9 cellular contexts compared by ENCODE assay signal in the genomic region with DNA sequence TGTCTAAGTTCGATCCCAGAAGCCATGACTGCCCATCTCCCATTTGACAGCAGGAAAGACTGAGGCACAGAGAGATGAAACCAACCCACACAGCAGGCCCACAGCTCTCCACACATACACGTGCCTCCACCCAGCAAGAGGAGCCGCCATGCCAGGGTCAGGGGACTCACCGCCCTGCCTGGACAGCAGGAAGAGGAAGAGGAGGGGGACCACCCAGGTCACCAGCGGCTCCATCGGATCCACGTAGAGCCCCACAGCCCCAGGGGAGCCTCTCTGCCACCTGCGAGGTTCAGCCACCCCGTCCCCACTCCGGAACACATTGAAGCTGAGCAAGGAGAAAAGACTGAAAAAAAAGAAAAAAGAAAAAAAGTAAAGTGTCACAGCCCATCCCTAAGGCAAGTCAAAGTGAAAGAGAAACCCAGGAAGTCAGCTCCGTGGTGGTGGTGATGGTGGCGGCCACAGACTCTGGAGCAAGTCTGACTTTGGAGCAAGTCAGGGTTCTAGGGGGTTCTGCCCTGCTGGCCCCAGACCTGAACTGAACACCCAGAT. TPM values are rescaled to one million over a fixed set of nuclear protein-coding genes. Genes with fewer than 3 reads are reported as not detected.
DNase-seq lines count a peak whose midpoint lies in the region; ATAC-seq and TF ChIP-seq lines count a peak whose summit lies in the region.
"Had no signal": no experiment of that assay in that cellular context is flagged by ENCODE, and none has a peak within 500 bp of the region (broad histone marks: within the 10 kb centered on the region; RNA-seq: fewer than 3 reads in every experiment).

IL12RB1 (minus strand) TSS at position 345 of the 549 bp plus-strand sequence; CDS start at position 234, 111 bp downstream.

- H3K27me3 ChIP-seq in IMR-90 (ENCODE audit: control insufficient read depth, insufficient read depth, low read length) = peaks cover 11% of the 10 kb centered on the region
- peaks cover 41% of the 10 kb centered on the region for H3K27me3 ChIP-seq in left ventricle myocardium inferior (ENCODE audit: low read depth)
- H3K27me3 ChIP-seq in trophoblast cell (ENCODE audit: insufficient read depth, low read length) = no peaks in the 10 kb centered on the region

- H2AFZ ChIP-seq in IMR-90 (replicated peaks; ENCODE audit: low read length, poor library complexity) (peak within 1 kb of the TSS; percentile 84), trophoblast cell (ENCODE audit: insufficient read depth, low read length, poor library complexity) (no peak within 1 kb of the TSS)

- H3K4ac ChIP-seq in IMR-90 (ENCODE audit: low read depth, low read length) (no peak within 1 kb of the TSS; the same call in 1 of the 2 replicates), trophoblast cell (ENCODE audit: low read depth, low read length) (no peak within 1 kb of the TSS)

- H3K14ac ChIP-seq in IMR-90 (replicated peaks; ENCODE audit: low read depth, low read length) = no peak within 1 kb of the TSS; the same call in 1 of the 2 replicates
- no peak within 1 kb of the TSS for H3K14ac ChIP-seq in trophoblast cell (ENCODE audit: low read length)

- H3K27ac Mint-ChIP-seq in stimulated activated memory B cell treated with anti-CD40 and anti-IgM and Interleukin-4, amounts not matched to agents 10 μg/mL and 1 μg/mL and 100 μg/mL, for 72 hours = peak within 1 kb of the TSS; percentile 96

- TF ChIP-seq POLR2A in IMR-90 (IDR thresholded peaks at IDR 0.05; ENCODE audit: low read depth, low read length) = no peak

- no peaks in the 10 kb centered on the region for H3K9me1 ChIP-seq in IMR-90 (ENCODE audit: insufficient read depth, low read length)

- no peaks in the 10 kb centered on the region for H3K4me1 ChIP-seq in IMR-90 (ENCODE audit: control insufficient read depth, insufficient read depth, low read length)
- H3K4me1 ChIP-seq in left ventricle myocardium inferior = no peaks in the 10 kb centered on the region
- H3K4me1 ChIP-seq in trophoblast cell (ENCODE audit: control insufficient read depth in 1 of 2, insufficient read depth in 2 of 2, low read length in 2 of 2) = no peaks in the 10 kb centered on the region

- H3K9me3 ChIP-seq in IMR-90 (ENCODE audit: control insufficient read depth, insufficient read depth, low read length) = no peaks in the 10 kb centered on the region
- no peaks in the 10 kb centered on the region for H3K9me3 ChIP-seq in left ventricle myocardium inferior (replicated peaks)
- peaks cover 2% of the 10 kb centered on the region for H3K9me3 ChIP-seq in trophoblast cell (ENCODE audit: insufficient read depth, low read depth, low read length)

- peak; percentile 43 for ATAC-seq in IMR-90 (ENCODE audit: low read depth)
- ATAC-seq in stimulated activated memory B cell treated with anti-CD40 and anti-IgM and Interleukin-4, amounts not matched to agents 10 μg/mL and 1 μg/mL and 100 μg/mL, for 72 hours = peak; percentile 72

- peak within 1 kb of the TSS in 1 of 2 experiments; percentile 48; a peak in 1 of 4 replicates for H4K8ac ChIP-seq in IMR-90 (ENCODE audit: low read depth in 2 of 2, low read length in 2 of 2)
- H4K8ac ChIP-seq in trophoblast cell (ENCODE audit: low read depth, low read length) = no peak within 1 kb of the TSS

- no peak within 1 kb of the TSS for H2AK9ac ChIP-seq in IMR-90 (replicated peaks; ENCODE audit: low read depth, low read length, poor library complexity)

- no peaks in the 10 kb centered on the region for H3K79me2 ChIP-seq in trophoblast cell (ENCODE audit: control insufficient read depth, insufficient read depth, low read length, poor library complexity)

- H3K79me1 ChIP-seq in IMR-90 (ENCODE audit: low read depth in 1 of 2, low read length in 2 of 2) (no peaks in the 10 kb centered on the region), trophoblast cell (ENCODE audit: low read length) (no peaks in the 10 kb centered on the region)

- POLR2A ChIA-PET in IMR-90 (lab: Charles Lee; ENCODE audit: unreplicated experiment) = no interaction called here

- H3K27me3 Mint-ChIP-seq in stimulated activated memory B cell treated with anti-CD40 and anti-IgM and Interleukin-4, amounts not matched to agents 10 μg/mL and 1 μg/mL and 100 μg/mL, for 72 hours = no peaks in the 10 kb centered on the region

- no peak within 1 kb of the TSS for H3K56ac ChIP-seq in IMR-90 (ENCODE audit: extremely low read depth, insufficient read depth, low read length)

- no peak within 1 kb of the TSS for H2BK15ac ChIP-seq in IMR-90 (ENCODE audit: low read depth, low read length)

- no peaks in the 10 kb centered on the region for H4K20me1 ChIP-seq in IMR-90 (ENCODE audit: insufficient read depth, low read length)

- no peak within 1 kb of the TSS for H3K9ac ChIP-seq in IMR-90 (ENCODE audit: low read depth, low read length)
- H3K9ac ChIP-seq in trophoblast cell (ENCODE audit: low read length) = no peak within 1 kb of the TSS

- H3K23ac ChIP-seq in IMR-90 (ENCODE audit: low read depth, low read length) (no peak within 1 kb of the TSS), trophoblast cell (ENCODE audit: low read length) (no peak within 1 kb of the TSS)

- H2BK5ac ChIP-seq in IMR-90 (ENCODE audit: low read depth, low read length, poor library complexity, severe bottlenecking) (no peak within 1 kb of the TSS), trophoblast cell (ENCODE audit: low read depth, low read length, poor library complexity) (no peak within 1 kb of the TSS)

- peaks cover 38% of the 10 kb centered on the region for H3K36me3 Mint-ChIP-seq in stimulated activated memory B cell treated with anti-CD40 and anti-IgM and Interleukin-4, amounts not matched to agents 10 μg/mL and 1 μg/mL and 100 μg/mL, for 72 hours

- WGBS in IMR-90 (ENCODE audit: extremely low coverage in 2 of 2, insufficient read length in 1 of 2), 2 experiments = 63% methylated on average over 2 of the region's 12 CpGs; no CpG with 5 or more reads in 1 of the 2 experiments
- no CpG with 5 or more reads among the region's 12 CpGs for WGBS in trophoblast cell (ENCODE audit: extremely low coverage, insufficient coverage, insufficient read length)

- peak within 1 kb of the TSS; percentile 89 for H3K4me3 Mint-ChIP-seq in stimulated activated memory B cell treated with anti-CD40 and anti-IgM and Interleukin-4, amounts not matched to agents 10 μg/mL and 1 μg/mL and 100 μg/mL, for 72 hours

- no peak within 1 kb of the TSS; the same call in 1 of the 2 replicates for H3K18ac ChIP-seq in IMR-90 (ENCODE audit: low read depth, low read length)
- no peak within 1 kb of the TSS for H3K18ac ChIP-seq in trophoblast cell (ENCODE audit: low read length)

- H3K9me3 Mint-ChIP-seq in stimulated activated memory B cell treated with anti-CD40 and anti-IgM and Interleukin-4, amounts not matched to agents 10 μg/mL and 1 μg/mL and 100 μg/mL, for 72 hours = peaks cover 12% of the 10 kb centered on the region

- H3K4me2 ChIP-seq in IMR-90 (ENCODE audit: low read depth, low read length) (peak within 1 kb of the TSS; percentile 65), trophoblast cell (ENCODE audit: low read length) (no peak within 1 kb of the TSS)

- BruUV-seq in IMR-90 (replicated peaks; lab: Mats Ljungman, UMichigan) = no TSS peak

- H3K27ac ChIP-seq in IMR-90 (ENCODE audit: insufficient read depth, low read length) = no peak within 1 kb of the TSS
- no peak within 1 kb of the TSS for H3K27ac ChIP-seq in left ventricle myocardium inferior (replicated peaks)
- H3K27ac ChIP-seq in trophoblast cell (ENCODE audit: low read depth, low read length) = no peak within 1 kb of the TSS

- no peak within 1 kb of the TSS for H2BK12ac ChIP-seq in trophoblast cell (ENCODE audit: low read length)

- in situ Hi-C loops in IMR-90 (cut with MboI; ENCODE audit: low sequenced_read_pairs) = no loop called here

- DNase-seq in IMR-90 (no peak), left ventricle myocardium inferior (no peak), trophoblast cell (no peak), DMS153 (lab: John Stamatoyannopoulos, UW) (no peak), NCI-H1417 (lab: John Stamatoyannopoulos, UW) (no peak), HT-29 (ENCODE audit: low spot score) (no peak)
- peak; percentile 62 to 69 for DNase-seq in activated CD4-positive, alpha-beta T cell treated with anti-CD3 and anti-CD28 coated beads, Interleukin-2, amount 50 U/mL, for 48 hours
- DNase-seq: left cardiac atrium had no signal

- H2BK20ac ChIP-seq in IMR-90 (ENCODE audit: low read depth, low read length) = no peak within 1 kb of the TSS

- H2AK5ac ChIP-seq in IMR-90 (ENCODE audit: low read depth, low read length) (no peak within 1 kb of the TSS), trophoblast cell (ENCODE audit: low read length) (no peak within 1 kb of the TSS)

- no peaks in the 10 kb centered on the region for H3K36me3 ChIP-seq in IMR-90 (ENCODE audit: control insufficient read depth, insufficient read depth, low read length)
- no peaks in the 10 kb centered on the region for H3K36me3 ChIP-seq in left ventricle myocardium inferior
- no peaks in the 10 kb centered on the region for H3K36me3 ChIP-seq in trophoblast cell (ENCODE audit: control insufficient read depth in 1 of 2, insufficient read depth in 2 of 2, low read length in 2 of 2)

- peaks cover 67% of the 10 kb centered on the region for H3K4me1 Mint-ChIP-seq in stimulated activated memory B cell treated with anti-CD40 and anti-IgM and Interleukin-4, amounts not matched to agents 10 μg/mL and 1 μg/mL and 100 μg/mL, for 72 hours

- CTCF ChIA-PET in IMR-90 (lab: Yijun Ruan, JAX) = no interaction called here

- no peak within 1 kb of the TSS for H2BK120ac ChIP-seq in IMR-90 (ENCODE audit: low read depth, low read length)
- H2BK120ac ChIP-seq in trophoblast cell (ENCODE audit: insufficient read depth, low read length, poor library complexity) = no peak within 1 kb of the TSS

- H4K5ac ChIP-seq in IMR-90 (ENCODE audit: low read depth, low read length) = peak within 1 kb of the TSS; percentile 63; the same call in 1 of the 2 replicates

- no peak for TF ChIP-seq RAD21 in IMR-90 (IDR thresholded peaks at IDR 0.05; ENCODE audit: low read length)

- no peak within 1 kb of the TSS for H4K91ac ChIP-seq in IMR-90 (ENCODE audit: insufficient read depth, low read depth, low read length)
- H4K91ac ChIP-seq in trophoblast cell (ENCODE audit: low read depth, low read length) = no peak within 1 kb of the TSS

- H3K4me3 ChIP-seq in IMR-90 (ENCODE audit: insufficient read depth, low read depth, low read length) (peak within 1 kb of the TSS; percentile 24; the same call in 1 of the 2 replicates), left ventricle myocardium inferior (peak within 1 kb of the TSS; percentile 47), trophoblast cell (ENCODE audit: low read depth, low read length) (no peak within 1 kb of the TSS)

- no peak within 1 kb of the TSS for H4K12ac ChIP-seq in trophoblast cell (ENCODE audit: low read depth, low read length)

- dilution Hi-C loops in IMR-90 (cut with HindIII; ENCODE audit: low sequenced_read_pairs, unreplicated experiment) = no loop called here

- TF ChIP-seq CTCF in IMR-90 (conservative IDR thresholded peaks at IDR 0.05; ENCODE audit: low read depth, low read length) (no peak), left ventricle myocardium inferior (IDR thresholded peaks at IDR 0.05; ENCODE audit: borderline replicate concordance) (no peak)

- intact Hi-C loops in IMR-90 (cut with micrococcal nuclease) (no loop called here), left ventricle myocardium inferior (cut with micrococcal nuclease) (no loop called here)

RNA-seq across cellular contexts. Expression of gene IL12RB1, which starts in this region (rescaled TPM):
- total RNA-seq in IMR-90 (2012; rRNA removed) = not detected in 2 replicates
- polyA plus RNA-seq in IMR-90 (2012; rRNA removed) = not detected in 2 replicates
- 0.08 TPM in 1 of 2 replicates, not detected in the other for polyA plus RNA-seq in IMR-90 (2012; cell fraction: cytosol; rRNA removed)
- 0.11 TPM in 1 of 2 replicates, not detected in the other for polyA plus RNA-seq in IMR-90 (2012; cell fraction: nucleus; rRNA removed; ENCODE audit: low replicate concordance)
- 0.44 TPM for total RNA-seq in left ventricle myocardium inferior
- polyA plus RNA-seq in trophoblast cell (2013) = not detected in 2 replicates
- not detected in 2 replicates for total RNA-seq in HT-29 (2014; rRNA removed; shearing (Covaris generic))

Comparison
In these comparisons a context has a peak if more than half of its experiments do, and no peak if none do; other contexts are left out.
1. Peak in ATAC-seq, H3K4me3 ChIP-seq and H3K4me2 ChIP-seq in IMR-90; RNA of the gene not detected or under 1 TPM.
2. DNase-seq: peak in activated CD4-positive, alpha-beta T cell treated with anti-CD3 and anti-CD28 coated beads, Interleukin-2, amount 50 U/mL, for 48 hours (2 of 2); none in IMR-90 (single experiment), left ventricle myocardium inferior (single experiment), trophoblast cell (0 of 2), DMS153 (single experiment), NCI-H1417 (0 of 3) and HT-29 (single experiment).